Comparison of ENCODE assay signal across 26 cellular contexts in genomic region chr19:41405776-41406175, GRCh38. TPM values are rescaled to one million over a fixed set of nuclear protein-coding genes. Genes with fewer than 3 reads are reported as not detected.
DNase-seq lines count a peak whose midpoint lies in the region; ATAC-seq and TF ChIP-seq lines count a peak whose summit lies in the region.
"Had no signal": no experiment of that assay in that cellular context is flagged by ENCODE, and none has a peak within 500 bp of the region (broad histone marks: within the 10 kb centered on the region; RNA-seq: fewer than 3 reads in every experiment).

No MANE protein-coding gene starts in this region.

- no CpG with 5 or more reads among the region's 6 CpGs for WGBS in IMR-90 (ENCODE audit: extremely low coverage in 2 of 2, insufficient read length in 1 of 2), 2 experiments
- WGBS in esophagus squamous epithelium, 2 donors = 90 to 100% methylated on average over 2 to 4 of the region's 6 CpGs
- WGBS in mesenchymal stem cell = 90% methylated on average over 6 of the region's 6 CpGs

- peaks cover 10% of the 10 kb centered on the region; the same call in 1 of the 2 replicates for H3K9me1 ChIP-seq in IMR-90 (ENCODE audit: insufficient read depth, low read length)

- no peak for ATAC-seq in IMR-90 (ENCODE audit: low read depth)
- ATAC-seq: A549; CD8-positive, alpha-beta T cell had no signal

- H2AK5ac ChIP-seq in IMR-90 (ENCODE audit: low read depth, low read length) (no peak overlapping the region), mesenchymal stem cell (ENCODE audit: low read length, severe bottlenecking) (peak overlapping the region; percentile 13)

- no TSS peak for BruUV-seq in IMR-90 (replicated peaks; lab: Mats Ljungman, UMichigan)

- intact Hi-C loops in IMR-90 (cut with micrococcal nuclease) (no loop called here), esophagus squamous epithelium (cut with DNase I) (no loop called here)

- H3K36me3 ChIP-seq in BLaER1 treated with 17β-estradiol and CSF1 and Interleukin-3, amounts not matched to agents 10 nM and 100 nM = peaks cover 10 to 45% (median 25%) of the 10 kb centered on the region in 11 experiments; a peak in 17 of 22 replicates
- H3K36me3 ChIP-seq in IMR-90 (ENCODE audit: control insufficient read depth, insufficient read depth, low read length) = peaks cover 10% of the 10 kb centered on the region
- peaks cover 0 to 34% (median 4%) of the 10 kb centered on the region in 3 donors for H3K36me3 ChIP-seq in esophagus squamous epithelium
- H3K36me3 ChIP-seq in mesenchymal stem cell (ENCODE audit: control insufficient read depth in 1 of 2, insufficient read depth in 2 of 2, low read depth in 1 of 2, low read length in 2 of 2) = peaks cover 11% of the 10 kb centered on the region in 2 experiments
- H3K36me3 ChIP-seq: HAP-1 had no signal

- peaks cover 5 to 13% of the 10 kb centered on the region in 2 experiments; a peak in 3 of 4 replicates for H3K79me1 ChIP-seq in IMR-90 (ENCODE audit: low read depth in 1 of 2, low read length in 2 of 2)
- H3K79me1 ChIP-seq in mesenchymal stem cell (replicated peaks; ENCODE audit: low read length, poor library complexity, severe bottlenecking) = peaks cover 16% of the 10 kb centered on the region

- CTCF ChIA-PET in IMR-90 (lab: Yijun Ruan, JAX) = no interaction called here

- H3K9ac ChIP-seq in BLaER1 treated with 17β-estradiol and CSF1 and Interleukin-3, amounts not matched to agents 10 nM and 100 nM = peak overlapping the region in 4 of 11 experiments; percentile 7 to 28 (median 24); a peak in 2 of 22 replicates
- H3K9ac ChIP-seq in IMR-90 (ENCODE audit: low read depth, low read length) (no peak overlapping the region), mesenchymal stem cell (ENCODE audit: low read length) (no peak overlapping the region)

- no peak overlapping the region for H2AFZ ChIP-seq in IMR-90 (replicated peaks; ENCODE audit: low read length, poor library complexity)
- H2AFZ ChIP-seq in mesenchymal stem cell (ENCODE audit: low read depth, low read length) = no peak overlapping the region

- no peak overlapping the region for H2BK15ac ChIP-seq in IMR-90 (ENCODE audit: low read depth, low read length)
- H2BK15ac ChIP-seq in mesenchymal stem cell (ENCODE audit: low read depth, poor library complexity, severe bottlenecking) = no peak overlapping the region

- H2BK120ac ChIP-seq in IMR-90 (ENCODE audit: low read depth, low read length) = no peak overlapping the region
- no peak overlapping the region for H2BK120ac ChIP-seq in mesenchymal stem cell (ENCODE audit: low read depth, low read length)

- DNase-seq in IMR-90 (no peak), esophagus squamous epithelium (lab: John Stamatoyannopoulos, UW) (no peak), mesenchymal stem cell (no peak), NCI-H2227 treated with DMSO at 0.1 percent for 48 hours (lab: John Stamatoyannopoulos, UW) (no peak), ureter (ENCODE audit: low spot score) (no peak)
- DNase-seq in stimulated activated CD4-positive, alpha-beta T cell treated with anti-CD3 and anti-CD28 coated beads, Interleukin-4, amount 100 ng/mL, for 4 hours = no peak
- DNase-seq in stimulated activated CD4-positive, alpha-beta T cell treated with anti-CD3 and anti-CD28 coated beads, Interleukin-2, amount 100 ng/mL, for 24 hours = no peak
- DNase-seq: AML-193; C1 segment of cervical spinal cord; Caco-2; CD8-positive, alpha-beta T cell; GOT3; HFFc6; NCI-H1092; NCI-H1417 treated with DMSO at 0.1 percent for 48 hours; NCI-H1694 treated with DMSO at 0.1 percent for 48 hours; NCI-H2081; NCI-H226; NCI-H510A; NCI-H69; RPMI8226; SHP77 treated with DMSO at 0.1 percent for 48 hours had no signal

- no peak for TF ChIP-seq CTCF in IMR-90 (conservative IDR thresholded peaks at IDR 0.05; ENCODE audit: low read depth, low read length)
- TF ChIP-seq CTCF in esophagus squamous epithelium (IDR thresholded peaks at IDR 0.05) = no peak

- peak overlapping the region in 7 of 11 experiments; percentile 41 to 91 (median 90); a peak in 13 of 22 replicates for H3K4me2 ChIP-seq in BLaER1 treated with 17β-estradiol and CSF1 and Interleukin-3, amounts not matched to agents 10 nM and 100 nM
- no peak overlapping the region for H3K4me2 ChIP-seq in IMR-90 (ENCODE audit: low read depth, low read length)
- H3K4me2 ChIP-seq in mesenchymal stem cell (ENCODE audit: low read length, poor library complexity, severe bottlenecking) = no peak overlapping the region
- H3K4me2 ChIP-seq: A549 had no signal

- H2BK20ac ChIP-seq in IMR-90 (ENCODE audit: low read depth, low read length) = no peak overlapping the region

- peak overlapping the region in 1 of 10 experiments; percentile 9; a peak in 1 of 20 replicates for H3K4me3 ChIP-seq in BLaER1 treated with 17β-estradiol and CSF1 and Interleukin-3, amounts not matched to agents 10 nM and 100 nM
- H3K4me3 ChIP-seq in IMR-90 (ENCODE audit: insufficient read depth, low read depth, low read length) (no peak overlapping the region), esophagus squamous epithelium (no peak overlapping the region), mesenchymal stem cell (ENCODE audit: insufficient read depth in 1 of 2, low read depth in 1 of 2, low read length in 2 of 2) (no peak overlapping the region)
- H3K4me3 ChIP-seq: A549, HAP-1, SK-N-MC had no signal

- H2AK9ac ChIP-seq in IMR-90 (replicated peaks; ENCODE audit: low read depth, low read length, poor library complexity) = peak overlapping the region; percentile 50

- H2BK5ac ChIP-seq in IMR-90 (ENCODE audit: low read depth, low read length, poor library complexity, severe bottlenecking) = no peak overlapping the region
- H2BK5ac ChIP-seq in mesenchymal stem cell (ENCODE audit: low read depth, low read length, poor library complexity, severe bottlenecking) = no peak overlapping the region

- H4K5ac ChIP-seq in IMR-90 (ENCODE audit: low read depth, low read length) = no peak overlapping the region

- no peak overlapping the region for H3K23ac ChIP-seq in IMR-90 (ENCODE audit: low read depth, low read length)
- no peak overlapping the region for H3K23ac ChIP-seq in mesenchymal stem cell (ENCODE audit: low read length in 2 of 2)

- no peak for TF ChIP-seq RAD21 in IMR-90 (IDR thresholded peaks at IDR 0.05; ENCODE audit: low read length)

- H2BK12ac ChIP-seq in mesenchymal stem cell (ENCODE audit: low read length in 2 of 2) = no peak overlapping the region

- TF ChIP-seq POLR2A in IMR-90 (IDR thresholded peaks at IDR 0.05; ENCODE audit: low read depth, low read length) (no peak), esophagus squamous epithelium (IDR thresholded peaks at IDR 0.05) (no peak)

- peak overlapping the region in 7 of 11 experiments; percentile 8 to 99 (median 99); a peak in 12 of 22 replicates for H3K27ac ChIP-seq in BLaER1 treated with 17β-estradiol and CSF1 and Interleukin-3, amounts not matched to agents 10 nM and 100 nM
- H3K27ac ChIP-seq in IMR-90 (ENCODE audit: insufficient read depth, low read length) (no peak overlapping the region), esophagus squamous epithelium (peak overlapping the region; percentile 67 to 96 (median 84)), mesenchymal stem cell (ENCODE audit: low read length, poor library complexity, severe bottlenecking) (no peak overlapping the region)
- H3K27ac ChIP-seq: A549, SK-N-MC had no signal

- no peaks in the 10 kb centered on the region; a peak in 1 of 22 replicates for H4K20me1 ChIP-seq in BLaER1 treated with 17β-estradiol and CSF1 and Interleukin-3, amounts not matched to agents 10 nM and 100 nM
- no peaks in the 10 kb centered on the region for H4K20me1 ChIP-seq in IMR-90 (ENCODE audit: insufficient read depth, low read length)

- in situ Hi-C loops in IMR-90 (cut with MboI; ENCODE audit: low sequenced_read_pairs) = no loop called here

- no peak overlapping the region for H3K18ac ChIP-seq in IMR-90 (ENCODE audit: low read depth, low read length)
- H3K18ac ChIP-seq in mesenchymal stem cell (ENCODE audit: low read depth in 1 of 2, low read length in 2 of 2) = no peak overlapping the region

- H3K9me3 ChIP-seq in BLaER1 treated with 17β-estradiol and CSF1 and Interleukin-3, amounts not matched to agents 10 nM and 100 nM (replicated peaks in 1 of 11) = no peaks in the 10 kb centered on the region
- H3K9me3 ChIP-seq in IMR-90 (ENCODE audit: control insufficient read depth, insufficient read depth, low read length) (no peaks in the 10 kb centered on the region), esophagus squamous epithelium (no peaks in the 10 kb centered on the region), mesenchymal stem cell (ENCODE audit: control insufficient read depth, low read length) (no peaks in the 10 kb centered on the region)
- H3K9me3 ChIP-seq: A549, Caco-2, HAP-1 had no signal

- no peak overlapping the region for H3K56ac ChIP-seq in IMR-90 (ENCODE audit: extremely low read depth, insufficient read depth, low read length)

- peaks cover 41 to 95% (median 69%) of the 10 kb centered on the region in 10 experiments for H3K4me1 ChIP-seq in BLaER1 treated with 17β-estradiol and CSF1 and Interleukin-3, amounts not matched to agents 10 nM and 100 nM
- H3K4me1 ChIP-seq in IMR-90 (ENCODE audit: control insufficient read depth, insufficient read depth, low read length) (peaks cover 4% of the 10 kb centered on the region), esophagus squamous epithelium (peaks cover 19 to 100% (median 43%) of the 10 kb centered on the region in 3 donors), mesenchymal stem cell (ENCODE audit: control insufficient read depth, insufficient read depth, low read depth, low read length) (peaks cover 20% of the 10 kb centered on the region)
- H3K4me1 ChIP-seq: HAP-1 had no signal

- H4K91ac ChIP-seq in IMR-90 (ENCODE audit: insufficient read depth, low read depth, low read length) = no peak overlapping the region
- H4K91ac ChIP-seq in mesenchymal stem cell (ENCODE audit: low read length) = no peak overlapping the region

- POLR2A ChIA-PET in IMR-90 (lab: Charles Lee; ENCODE audit: unreplicated experiment) = no interaction called here

- no peaks in the 10 kb centered on the region for H3K27me3 ChIP-seq in BLaER1 treated with 17β-estradiol and CSF1 and Interleukin-3, amounts not matched to agents 10 nM and 100 nM
- H3K27me3 ChIP-seq in IMR-90 (ENCODE audit: control insufficient read depth, insufficient read depth, low read length) = no peaks in the 10 kb centered on the region
- no peaks in the 10 kb centered on the region for H3K27me3 ChIP-seq in esophagus squamous epithelium
- no peaks in the 10 kb centered on the region for H3K27me3 ChIP-seq in mesenchymal stem cell (ENCODE audit: control insufficient read depth in 1 of 2, insufficient read depth in 1 of 2, low read length in 2 of 2)

- no peak overlapping the region for H4K8ac ChIP-seq in IMR-90 (ENCODE audit: low read depth in 2 of 2, low read length in 2 of 2)
- H4K8ac ChIP-seq in mesenchymal stem cell (ENCODE audit: low read length) = no peak overlapping the region

- H3K14ac ChIP-seq in IMR-90 (replicated peaks; ENCODE audit: low read depth, low read length) (no peak overlapping the region), mesenchymal stem cell (ENCODE audit: low read length in 2 of 2) (no peak overlapping the region)

- dilution Hi-C loops in IMR-90 (cut with HindIII; ENCODE audit: low sequenced_read_pairs, unreplicated experiment) = no loop called here

- no peak overlapping the region for H3K4ac ChIP-seq in IMR-90 (ENCODE audit: low read depth, low read length)
- no peak overlapping the region for H3K4ac ChIP-seq in mesenchymal stem cell (ENCODE audit: low read depth in 1 of 2, low read length in 2 of 2)

RNA-seq across cellular contexts. Expression of gene BCKDHA, which starts 8.2 kb away (rescaled TPM):
- total RNA-seq in IMR-90 (2012; rRNA removed) = 6.4 and 7.7 TPM in 2 replicates
- 7.6 and 9.6 TPM in 2 replicates for polyA plus RNA-seq in IMR-90 (2012; rRNA removed)
- 11.8 and 37.7 TPM in 2 replicates for polyA plus RNA-seq in IMR-90 (2012; cell fraction: cytosol; rRNA removed)
- polyA plus RNA-seq in IMR-90 (2012; cell fraction: nucleus; rRNA removed; ENCODE audit: low replicate concordance) = 13.5 and 42.6 TPM in 2 replicates
- total RNA-seq in esophagus squamous epithelium = 10 to 100 TPM; 55.1 to 87.2 (median 58.6) TPM
- 14.9 TPM for polyA plus RNA-seq in mesenchymal stem cell (2013, experiment 1 of 2)
- polyA plus RNA-seq in mesenchymal stem cell (2013, experiment 2 of 2) = 15.6 TPM
- 19.8 TPM for total RNA-seq in ureter

RNA-seq across cellular contexts. Expression of gene EXOSC5, which starts 8.6 kb away (rescaled TPM):
- total RNA-seq in IMR-90 (2012; rRNA removed) = 11.4 and 19.0 TPM in 2 replicates
- polyA plus RNA-seq in IMR-90 (2012; rRNA removed) = 25.2 and 34.0 TPM in 2 replicates
- 26.6 and 36.2 TPM in 2 replicates for polyA plus RNA-seq in IMR-90 (2012; cell fraction: cytosol; rRNA removed)
- polyA plus RNA-seq in IMR-90 (2012; cell fraction: nucleus; rRNA removed; ENCODE audit: low replicate concordance) = 7.0 and 16.4 TPM in 2 replicates
- total RNA-seq in esophagus squamous epithelium = 10 to 100 TPM; 22.4 to 37.0 (median 28.6) TPM
- 5.7 TPM for polyA plus RNA-seq in mesenchymal stem cell (2013, experiment 1 of 2)
- polyA plus RNA-seq in mesenchymal stem cell (2013, experiment 2 of 2) = 5.3 TPM
- total RNA-seq in ureter = 21.6 TPM

RNA-seq across cellular contexts. Expression of gene B3GNT8, which starts 21.4 kb away (rescaled TPM):
- under 0.01 and 0.36 TPM in 2 replicates for total RNA-seq in IMR-90 (2012; rRNA removed)
- 0.30 and 0.36 TPM in 2 replicates for polyA plus RNA-seq in IMR-90 (2012; rRNA removed)
- 0.06 and 0.46 TPM in 2 replicates for polyA plus RNA-seq in IMR-90 (2012; cell fraction: cytosol; rRNA removed)
- polyA plus RNA-seq in IMR-90 (2012; cell fraction: nucleus; rRNA removed; ENCODE audit: low replicate concordance) = 0.18 and 0.34 TPM in 2 replicates
- total RNA-seq in esophagus squamous epithelium = 10 to 100 TPM; 11.6 to 84.4 (median 35.3) TPM
- polyA plus RNA-seq in mesenchymal stem cell (2013, experiment 1 of 2) = 1.9 TPM
- 1.7 TPM for polyA plus RNA-seq in mesenchymal stem cell (2013, experiment 2 of 2)
- total RNA-seq in ureter = 4.6 TPM
- polyA plus RNA-seq: A549 had no signal

RNA-seq across cellular contexts. Expression of gene TMEM91, which starts 29.4 kb away (rescaled TPM):
- total RNA-seq in IMR-90 (2012; rRNA removed) (1.4 and 1.9 TPM in 2 replicates), esophagus squamous epithelium (10 to 100 TPM in 2 of 4 donors, 1 to 10 TPM in 2; 6.2 to 15.8 (median 9.3) TPM), ureter (12.2 TPM)
- 4.8 and 5.5 TPM in 2 replicates for polyA plus RNA-seq in IMR-90 (2012; rRNA removed)
- 4.8 and 7.3 TPM in 2 replicates for polyA plus RNA-seq in IMR-90 (2012; cell fraction: cytosol; rRNA removed)
- 28.2 and 31.9 TPM in 2 replicates for polyA plus RNA-seq in IMR-90 (2012; cell fraction: nucleus; rRNA removed; ENCODE audit: low replicate concordance)
- polyA plus RNA-seq in mesenchymal stem cell (2013, experiment 1 of 2) = 6.4 TPM
- 6.8 TPM for polyA plus RNA-seq in mesenchymal stem cell (2013, experiment 2 of 2)

RNA-seq across cellular contexts. Expression of gene DMAC2, which starts 33.9 kb away (rescaled TPM):
- total RNA-seq in IMR-90 (2012; rRNA removed) = 50.8 and 52.5 TPM in 2 replicates
- polyA plus RNA-seq in IMR-90 (2012; rRNA removed) = 72.2 and 78.5 TPM in 2 replicates
- 78.9 and 84.8 TPM in 2 replicates for polyA plus RNA-seq in IMR-90 (2012; cell fraction: cytosol; rRNA removed)
- 33.4 and 44.3 TPM in 2 replicates for polyA plus RNA-seq in IMR-90 (2012; cell fraction: nucleus; rRNA removed; ENCODE audit: low replicate concordance)
- total RNA-seq in esophagus squamous epithelium = 10 to 100 TPM; 25.1 to 41.4 (median 35.7) TPM
- polyA plus RNA-seq in mesenchymal stem cell (2013, experiment 1 of 2) = 49.9 TPM
- 51.4 TPM for polyA plus RNA-seq in mesenchymal stem cell (2013, experiment 2 of 2)
- total RNA-seq in ureter = 33.6 TPM

Comparison
In these comparisons a context has a peak if more than half of its experiments do, and no peak if none do; other contexts are left out.
1. H3K27ac ChIP-seq: peak in BLaER1 treated with 17β-estradiol and CSF1 and Interleukin-3, amounts not matched to agents 10 nM and 100 nM (7 of 11) and esophagus squamous epithelium (4 of 4); none in IMR-90 (single experiment) and mesenchymal stem cell (single experiment).
2. H3K4me2 ChIP-seq: peak in BLaER1 treated with 17β-estradiol and CSF1 and Interleukin-3, amounts not matched to agents 10 nM and 100 nM (7 of 11); none in IMR-90 (single experiment) and mesenchymal stem cell (single experiment).